13 cellular contexts compared by ENCODE assay signal in genomic region chr1:222794656-222795474, GRCh38. TPM values are rescaled to one million over a fixed set of nuclear protein-coding genes. Genes with fewer than 3 reads are reported as not detected.
DNase-seq lines count a peak whose midpoint lies in the region; ATAC-seq, FAIRE-seq and TF ChIP-seq lines count a peak whose summit lies in the region.
"Had no signal": no experiment of that assay in that cellular context is flagged by ENCODE, and none has a peak within 500 bp of the region (broad histone marks: within the 10 kb centered on the region; RNA-seq: fewer than 3 reads in every experiment).

No MANE protein-coding gene starts in this region.

- H3K9me3 Mint-ChIP-seq in CD14-positive monocyte = peaks cover under 1 to 9% (median 3%) of the 10 kb centered on the region in 7 donors

- H3K36me3 Mint-ChIP-seq in CD14-positive monocyte = no peaks in the 10 kb centered on the region

- H3K4me2 ChIP-seq in A549 = no peak overlapping the region

- H3K27ac Mint-ChIP-seq in CD14-positive monocyte = no peak overlapping the region
- H3K27ac Mint-ChIP-seq: nephron progenitor cell had no signal

- peaks cover 0 to 5% (median 0%) of the 10 kb centered on the region in 3 donors for H3K27me3 Mint-ChIP-seq in CD14-positive monocyte (ENCODE audit: low read depth in 3 of 3)

- intact Hi-C loops in CD14-positive monocyte (cut with micrococcal nuclease) = no loop called here

- H3K4me3 ChIP-seq in A549 = no peak overlapping the region
- H3K4me3 ChIP-seq: dorsolateral prefrontal cortex had no signal

- peak; percentile 26 for TF ChIP-seq CTCF in A549 (IDR thresholded peaks at IDR 0.05)
- TF ChIP-seq CTCF in CD14-positive monocyte (IDR thresholded peaks at IDR 0.05) = no peak

- H3K4me1 ChIP-seq in A549 = peaks cover 10% of the 10 kb centered on the region; the same call in 2 of the 3 replicates

- CTCF ChIA-PET in A549 (lab: Yijun Ruan, JAX) = interaction anchor here (0.6 to 6.8 kb wide), 7 partner anchors 17 to 569 kb away, joined by 3 to 84 read pairs (median 6); partner anchors contain the start of gene SUSD4

- POLR2A ChIA-PET in A549 (lab: Yijun Ruan, JAX) = no interaction called here

- ATAC-seq in A549 (peak in 1 of 2 experiments; percentile 56; a peak in 3 of 6 replicates), SK-N-SH treated with all-trans-retinoic acid at 6 μM for 48 hours (peak; percentile 48), HG03175 (IDR thresholded peaks at IDR 0.05; ENCODE audit: unreplicated experiment) (no peak)

- WGBS in A549 (ENCODE audit: missing lambda C conversion rate) = 88% methylated on average over 2 of the region's 6 CpGs

- H3K4me3 Mint-ChIP-seq in CD14-positive monocyte = no peak overlapping the region
- H3K4me3 Mint-ChIP-seq: nephron progenitor cell had no signal

- no peaks in the 10 kb centered on the region for H3K9me3 ChIP-seq in A549

- no peaks in the 10 kb centered on the region for H3K4me1 Mint-ChIP-seq in CD14-positive monocyte
- H3K4me1 Mint-ChIP-seq: nephron progenitor cell had no signal

- no peak for FAIRE-seq in A549 (lab: Jason Lieb, UNC)

- no peak for TF ChIP-seq EP300 in A549 (IDR thresholded peaks at IDR 0.05)

- no peak for TF ChIP-seq POLR2A in A549 (IDR thresholded peaks at IDR 0.05; ENCODE audit: low read length)

- peak in 1 of 2 experiments; percentile 49 for DNase-seq in A549 (ENCODE audit: low read depth in 1 of 2, low spot score in 1 of 2)
- DNase-seq in H4 (ENCODE audit: low spot score) = peak; percentile 40
- peak; percentile 15 for DNase-seq in kidney tubule cell (ENCODE audit: low spot score)
- DNase-seq in GF-D8 (lab: John Stamatoyannopoulos, UW) = no peak
- DNase-seq in CD14-positive monocyte (ENCODE audit: low spot score) = no peak
- DNase-seq in T-helper 9 cell = no peak
- DNase-seq: activated CD4-positive, alpha-beta T cell treated with anti-CD3 and anti-CD28 coated beads for 4 hours; activated naive CD4-positive, alpha-beta T cell treated with Interleukin-2 at 50 U/mL for 16 hours; dorsolateral prefrontal cortex; hypothalamus; nephron progenitor cell had no signal

- no peak overlapping the region for H3K27ac ChIP-seq in A549
- H3K27ac ChIP-seq: dorsolateral prefrontal cortex had no signal

- peak; percentile 47 to 52; a peak in 4 of 5 replicates for TF ChIP-seq RAD21 in A549 (conservative IDR thresholded peaks at IDR 0.05 in 1 of 2, IDR thresholded peaks at IDR 0.05 in 1 of 2)

TF ChIP-seq in A549, 52 proteins besides CTCF, POLR2A, EP300 and RAD21:
- TF ChIP-seq SMC3 (IDR thresholded peaks at IDR 0.05) (peak; percentile 59; the same call in 2 of the 3 replicates), ZSCAN20 (CRISPR knock-in tag; IDR thresholded peaks at IDR 0.05) (no peak)

TF ChIP-seq in SK-N-SH treated with all-trans-retinoic acid at 6 μM for 48 hours, 23 proteins besides CTCF, POLR2A, EP300 and RAD21:
- TF ChIP-seq RARB (CRISPR knock-in tag; IDR thresholded peaks at IDR 0.05) (no peak), CSDC2 (CRISPR knock-in tag; IDR thresholded peaks at IDR 0.05) (no peak), CSRNP3 (CRISPR knock-in tag; IDR thresholded peaks at IDR 0.05) (no peak), ZNF8 (CRISPR knock-in tag; IDR thresholded peaks at IDR 0.05) (no peak), ARNTL (CRISPR knock-in tag; IDR thresholded peaks at IDR 0.05; ENCODE audit: borderline replicate concordance, low read depth) (no peak), ZFP3 (CRISPR knock-in tag; IDR thresholded peaks at IDR 0.05) (no peak), SNAI2 (CRISPR knock-in tag; IDR thresholded peaks at IDR 0.05) (no peak), ZFP30 (CRISPR knock-in tag; IDR thresholded peaks at IDR 0.05) (no peak), ZNF70 (CRISPR knock-in tag; IDR thresholded peaks at IDR 0.05) (no peak), ISL1 (CRISPR knock-in tag; IDR thresholded peaks at IDR 0.05) (no peak), ZNF565 (CRISPR knock-in tag; conservative IDR thresholded peaks at IDR 0.05; ENCODE audit: low read depth) (no peak), ESRRG (CRISPR knock-in tag; IDR thresholded peaks at IDR 0.05) (no peak), ZC3H10 (CRISPR knock-in tag; IDR thresholded peaks at IDR 0.05) (no peak), PPARA (CRISPR knock-in tag; IDR thresholded peaks at IDR 0.05; ENCODE audit: borderline replicate concordance) (no peak), GLIS3 (CRISPR knock-in tag; IDR thresholded peaks at IDR 0.05) (no peak), TCF4 (CRISPR knock-in tag; IDR thresholded peaks at IDR 0.05; ENCODE audit: borderline replicate concordance) (no peak)
- TF ChIP-seq, protein P1, sequence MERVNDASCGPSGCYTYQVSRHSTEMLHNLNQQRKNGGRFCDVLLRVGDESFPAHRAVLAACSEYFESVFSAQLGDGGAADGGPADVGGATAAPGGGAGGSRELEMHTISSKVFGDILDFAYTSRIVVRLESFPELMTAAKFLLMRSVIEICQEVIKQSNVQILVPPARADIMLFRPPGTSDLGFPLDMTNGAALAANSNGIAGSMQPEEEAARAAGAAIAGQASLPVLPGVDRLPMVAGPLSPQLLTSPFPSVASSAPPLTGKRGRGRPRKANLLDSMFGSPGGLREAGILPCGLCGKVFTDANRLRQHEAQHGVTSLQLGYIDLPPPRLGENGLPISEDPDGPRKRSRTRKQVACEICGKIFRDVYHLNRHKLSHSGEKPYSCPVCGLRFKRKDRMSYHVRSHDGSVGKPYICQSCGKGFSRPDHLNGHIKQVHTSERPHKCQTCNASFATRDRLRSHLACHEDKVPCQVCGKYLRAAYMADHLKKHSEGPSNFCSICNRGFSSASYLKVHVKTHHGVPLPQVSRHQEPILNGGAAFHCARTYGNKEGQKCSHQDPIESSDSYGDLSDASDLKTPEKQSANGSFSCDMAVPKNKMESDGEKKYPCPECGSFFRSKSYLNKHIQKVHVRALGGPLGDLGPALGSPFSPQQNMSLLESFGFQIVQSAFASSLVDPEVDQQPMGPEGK (CRISPR knock-in tag; IDR thresholded peaks at IDR 0.05; ENCODE audit: borderline replicate concordance) = no peak
- TF ChIP-seq, protein P2, sequence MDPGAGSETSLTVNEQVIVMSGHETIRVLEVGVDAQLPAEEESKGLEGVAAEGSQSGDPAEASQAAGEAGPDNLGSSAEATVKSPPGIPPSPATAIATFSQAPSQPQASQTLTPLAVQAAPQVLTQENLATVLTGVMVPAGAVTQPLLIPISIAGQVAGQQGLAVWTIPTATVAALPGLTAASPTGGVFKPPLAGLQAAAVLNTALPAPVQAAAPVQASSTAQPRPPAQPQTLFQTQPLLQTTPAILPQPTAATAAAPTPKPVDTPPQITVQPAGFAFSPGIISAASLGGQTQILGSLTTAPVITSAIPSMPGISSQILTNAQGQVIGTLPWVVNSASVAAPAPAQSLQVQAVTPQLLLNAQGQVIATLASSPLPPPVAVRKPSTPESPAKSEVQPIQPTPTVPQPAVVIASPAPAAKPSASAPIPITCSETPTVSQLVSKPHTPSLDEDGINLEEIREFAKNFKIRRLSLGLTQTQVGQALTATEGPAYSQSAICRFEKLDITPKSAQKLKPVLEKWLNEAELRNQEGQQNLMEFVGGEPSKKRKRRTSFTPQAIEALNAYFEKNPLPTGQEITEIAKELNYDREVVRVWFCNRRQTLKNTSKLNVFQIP (CRISPR knock-in tag; IDR thresholded peaks at IDR 0.05; ENCODE audit: borderline replicate concordance, low read depth) = no peak
- TF ChIP-seq, protein P3, sequence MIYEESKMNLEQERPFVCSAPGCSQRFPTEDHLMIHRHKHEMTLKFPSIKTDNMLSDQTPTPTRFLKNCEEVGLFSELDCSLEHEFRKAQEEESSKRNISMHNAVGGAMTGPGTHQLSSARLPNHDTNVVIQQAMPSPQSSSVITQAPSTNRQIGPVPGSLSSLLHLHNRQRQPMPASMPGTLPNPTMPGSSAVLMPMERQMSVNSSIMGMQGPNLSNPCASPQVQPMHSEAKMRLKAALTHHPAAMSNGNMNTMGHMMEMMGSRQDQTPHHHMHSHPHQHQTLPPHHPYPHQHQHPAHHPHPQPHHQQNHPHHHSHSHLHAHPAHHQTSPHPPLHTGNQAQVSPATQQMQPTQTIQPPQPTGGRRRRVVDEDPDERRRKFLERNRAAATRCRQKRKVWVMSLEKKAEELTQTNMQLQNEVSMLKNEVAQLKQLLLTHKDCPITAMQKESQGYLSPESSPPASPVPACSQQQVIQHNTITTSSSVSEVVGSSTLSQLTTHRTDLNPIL (CRISPR knock-in tag; IDR thresholded peaks at IDR 0.05; ENCODE audit: low read depth) = no peak

RNA-seq across cellular contexts. Expression of gene DISP1, which starts 20.0 kb away (rescaled TPM):
- polyA plus RNA-seq in A549 (2011; rRNA removed) (5.1 and 7.2 TPM in 2 replicates), A549 (2017; fragmentation: RNase III; extraction: RNeasy Plus Mini Kit Qiagen cat#74134 plus additional on column Dnase treatment) (0.96 to 1.2 TPM (median 1.1 TPM) in 3 replicates), CD14-positive monocyte (under 1 TPM; 0.34 to 0.61 TPM)
- 1.1 TPM in 2 replicates for polyA plus RNA-seq in A549 (2012; cell fraction: cytosol; rRNA removed)
- polyA plus RNA-seq in A549 (2012; cell fraction: nucleus; rRNA removed) = 2.0 and 2.2 TPM in 2 replicates
- polyA minus RNA-seq in A549 (2011; rRNA and poly(A)+ RNA removed) = 13.3 and 16.9 TPM in 2 replicates
- 2.7 and 3.8 TPM in 2 replicates for total RNA-seq in H4 (2014; rRNA removed; shearing (Covaris generic))

RNA-seq across cellular contexts. Expression of gene FAM177B, which starts 57.9 kb away (rescaled TPM):
- polyA plus RNA-seq in A549 (2011; rRNA removed) (not detected in 2 replicates), A549 (2017; fragmentation: RNase III; extraction: RNeasy Plus Mini Kit Qiagen cat#74134 plus additional on column Dnase treatment) (not detected in 3 replicates), CD14-positive monocyte (not detected)
- polyA plus RNA-seq in A549 (2012; cell fraction: cytosol; rRNA removed) = not detected in 2 replicates
- not detected in 2 replicates for polyA plus RNA-seq in A549 (2012; cell fraction: nucleus; rRNA removed)
- not detected in 2 replicates for polyA minus RNA-seq in A549 (2011; rRNA and poly(A)+ RNA removed)
- not detected in 2 replicates for total RNA-seq in H4 (2014; rRNA removed; shearing (Covaris generic))

Comparison
In these comparisons a context has a peak if more than half of its experiments do, and no peak if none do; other contexts are left out.
1. DNase-seq: peak in H4 (single experiment) and kidney tubule cell (single experiment); none in GF-D8 (single experiment), CD14-positive monocyte (single experiment) and T-helper 9 cell (single experiment).